30 cellular contexts compared by ENCODE assay signal in genomic region chr7:123571684-123572083, GRCh38. TPM values are rescaled to one million over a fixed set of nuclear protein-coding genes. Genes with fewer than 3 reads are reported as not detected.
A peak's percentile ranks its signal among the peaks of the same experiment; 100 is the strongest.
DNase-seq lines count a peak whose midpoint lies in the region; ATAC-seq, FAIRE-seq and TF ChIP-seq lines count a peak whose summit lies in the region.
"Had no signal": no experiment of that assay in that cellular context is flagged by ENCODE, and none has a peak within 500 bp of the region (broad histone marks: within the 10 kb centered on the region; RNA-seq: fewer than 3 reads in every experiment).

No MANE protein-coding gene starts in this region.

- no peak for ATAC-seq in HG03139 (IDR thresholded peaks at IDR 0.05; ENCODE audit: unreplicated experiment)
- ATAC-seq: effector memory CD8-positive, alpha-beta T cell; natural killer cell; stimulated activated effector memory CD8-positive, alpha-beta T cell treated with anti-CD3 and anti-CD28 coated beads, Interleukin-12 subunit alpha, Interleukin-12 subunit beta, amount 100 ng/mL, for 72 hours; T-cell had no signal

- H3K27me3 ChIP-seq in mesendoderm (ENCODE audit: insufficient read depth, low read length, poor library complexity): no peaks in the 10 kb centered on the region
- H3K27me3 ChIP-seq: BLaER1 treated with 17β-estradiol and CSF1 and Interleukin-3, amounts not matched to agents 10 nM and 100 nM; Peyer's patch had no signal

- no peak overlapping the region for H2BK5ac ChIP-seq in mesendoderm (ENCODE audit: low read length)

- no peak overlapping the region for H3K9ac ChIP-seq in mesendoderm (ENCODE audit: low read length)
- H3K9ac ChIP-seq: BLaER1 treated with 17β-estradiol and CSF1 and Interleukin-3, amounts not matched to agents 10 nM and 100 nM had no signal

- H4K8ac ChIP-seq in mesendoderm (ENCODE audit: low read depth, low read length): no peak overlapping the region

- H3K27ac ChIP-seq in mesendoderm (ENCODE audit: low read depth, low read length): no peak overlapping the region
- H3K27ac ChIP-seq: BLaER1 treated with 17β-estradiol and CSF1 and Interleukin-3, amounts not matched to agents 10 nM and 100 nM; coronary artery; esophagus squamous epithelium; Peyer's patch; SJSA1 had no signal

- H2BK15ac ChIP-seq in mesendoderm (replicated peaks; ENCODE audit: low read depth): peak overlapping the region; percentile 2

- peak; percentile 26 for DNase-seq in ELR (ENCODE audit: low read depth)
- peak; percentile 9 for DNase-seq in RPMI7951 (ENCODE audit: low read depth)
- peak; percentile 51 for DNase-seq in epithelial cell of esophagus (ENCODE audit: low read depth)
- no peak for DNase-seq in mesendoderm
- no peak for DNase-seq in GM19239 (ENCODE audit: insufficient read length, low spot score)
- DNase-seq in HuH-7 (ENCODE audit: low spot score): no peak
- DNase-seq: activated effector memory CD4-positive, alpha-beta T cell treated with anti-CD3 and anti-CD28 coated beads, Interleukin-2, amount 50 U/mL, for 16 hours; Caco-2; DND-41; effector memory CD8-positive, alpha-beta T cell; esophagus squamous epithelium; midbrain; natural killer cell; NCI-H1694 treated with DMSO at 0.1 percent for 48 hours; NCI-H2171 treated with DMSO at 0.1 percent for 48 hours; NCI-H524 treated with DMSO at 0.1 percent for 48 hours; Peyer's patch; retina; stimulated activated CD4-positive, alpha-beta T cell treated with anti-CD3 and anti-CD28 coated beads, Interleukin-2, amount 100 ng/mL, for 48 hours; T-cell had no signal

- H3K4me2 ChIP-seq in mesendoderm (ENCODE audit: low read length): no peak overlapping the region
- H3K4me2 ChIP-seq: BLaER1 treated with 17β-estradiol and CSF1 and Interleukin-3, amounts not matched to agents 10 nM and 100 nM had no signal

- no peak overlapping the region for H3K23ac ChIP-seq in mesendoderm (ENCODE audit: low read length)

- no peak for TF ChIP-seq CTCF in epithelial cell of esophagus (IDR thresholded peaks at IDR 0.05; ENCODE audit: insufficient read depth, low read depth, low read length, missing control alignments)

- no peak overlapping the region for H4K5ac ChIP-seq in mesendoderm (ENCODE audit: low read length)

- no peak overlapping the region for H3K4ac ChIP-seq in mesendoderm (ENCODE audit: low read depth, low read length)

- H3K79me1 ChIP-seq in mesendoderm (ENCODE audit: low read length): no peaks in the 10 kb centered on the region

- no peaks in the 10 kb centered on the region for H3K79me2 ChIP-seq in mesendoderm (ENCODE audit: control insufficient read depth, insufficient read depth, low read length)

- no peak overlapping the region for H3K56ac ChIP-seq in mesendoderm (ENCODE audit: low read length)

- FAIRE-seq in GM19239 (lab: Jason Lieb, UNC): no peak
- FAIRE-seq: TTC549 had no signal

- WGBS in mesendoderm (ENCODE audit: extremely low coverage, insufficient coverage, low lambda C conversion rate): no CpG with 5 or more reads among the region's 1 CpG

- H2AK5ac ChIP-seq in mesendoderm (ENCODE audit: low read length): no peak overlapping the region

- no peak overlapping the region for H3K18ac ChIP-seq in mesendoderm (ENCODE audit: low read length)

- no peaks in the 10 kb centered on the region for H3K36me3 ChIP-seq in mesendoderm (ENCODE audit: control insufficient read depth, insufficient read depth, low read length)
- H3K36me3 ChIP-seq: BLaER1 treated with 17β-estradiol and CSF1 and Interleukin-3, amounts not matched to agents 10 nM and 100 nM; esophagus squamous epithelium; Peyer's patch; SJSA1 had no signal

- no peak overlapping the region for H2BK120ac ChIP-seq in mesendoderm (ENCODE audit: low read depth, low read length)

- no peak overlapping the region for H3K4me3 ChIP-seq in epithelial cell of esophagus (ENCODE audit: low read length)
- no peak overlapping the region for H3K4me3 ChIP-seq in mesendoderm (ENCODE audit: low read length)
- H3K4me3 ChIP-seq: BLaER1 treated with 17β-estradiol and CSF1 and Interleukin-3, amounts not matched to agents 10 nM and 100 nM; coronary artery; esophagus squamous epithelium; Peyer's patch; SJSA1 had no signal

- no peaks in the 10 kb centered on the region for H3K4me1 ChIP-seq in mesendoderm (ENCODE audit: control insufficient read depth, low read depth, low read length)
- H3K4me1 ChIP-seq: Caco-2, esophagus squamous epithelium, Peyer's patch, SJSA1 had no signal

RNA-seq across cellular contexts. Expression of gene NDUFA5, which starts 14.1 kb away (rescaled TPM):
- total RNA-seq in RPMI7951 (2014; rRNA removed; shearing (Covaris generic)): 78.8 and 102 TPM in 2 replicates
- 61.7 TPM for polyA plus RNA-seq in mesendoderm (2013, experiment 1 of 2)
- polyA plus RNA-seq in mesendoderm (2013, experiment 2 of 2): 60.7 TPM

RNA-seq across cellular contexts. Expression of gene ASB15, which starts 29.9 kb away (rescaled TPM):
- 0.12 TPM in 1 of 2 replicates, not detected in the other for total RNA-seq in RPMI7951 (2014; rRNA removed; shearing (Covaris generic))
- not detected for polyA plus RNA-seq in mesendoderm (2013, experiment 1 of 2)
- not detected for polyA plus RNA-seq in mesendoderm (2013, experiment 2 of 2)
- total RNA-seq: Caco-2, esophagus squamous epithelium, HT-29, natural killer cell, osteoblast, Peyer's patch, T-cell, ureter had no signal
- polyA plus RNA-seq: AG04450 had no signal

RNA-seq across cellular contexts. Expression of gene IQUB, which starts 37.3 kb away (rescaled TPM):
- 0.39 and 1.1 TPM in 2 replicates for total RNA-seq in RPMI7951 (2014; rRNA removed; shearing (Covaris generic))
- polyA plus RNA-seq in mesendoderm (2013, experiment 1 of 2): 0.17 TPM
- 0.14 TPM for polyA plus RNA-seq in mesendoderm (2013, experiment 2 of 2)
- total RNA-seq: Peyer's patch had no signal

Comparison
In these comparisons a context has a peak if more than half of its experiments do, and no peak if none do; other contexts are left out.
1. DNase-seq: peak in ELR (single experiment), RPMI7951 (single experiment) and epithelial cell of esophagus (single experiment); none in mesendoderm (single experiment), GM19239 (single experiment) and HuH-7 (single experiment).